In the genomic region with DNA sequence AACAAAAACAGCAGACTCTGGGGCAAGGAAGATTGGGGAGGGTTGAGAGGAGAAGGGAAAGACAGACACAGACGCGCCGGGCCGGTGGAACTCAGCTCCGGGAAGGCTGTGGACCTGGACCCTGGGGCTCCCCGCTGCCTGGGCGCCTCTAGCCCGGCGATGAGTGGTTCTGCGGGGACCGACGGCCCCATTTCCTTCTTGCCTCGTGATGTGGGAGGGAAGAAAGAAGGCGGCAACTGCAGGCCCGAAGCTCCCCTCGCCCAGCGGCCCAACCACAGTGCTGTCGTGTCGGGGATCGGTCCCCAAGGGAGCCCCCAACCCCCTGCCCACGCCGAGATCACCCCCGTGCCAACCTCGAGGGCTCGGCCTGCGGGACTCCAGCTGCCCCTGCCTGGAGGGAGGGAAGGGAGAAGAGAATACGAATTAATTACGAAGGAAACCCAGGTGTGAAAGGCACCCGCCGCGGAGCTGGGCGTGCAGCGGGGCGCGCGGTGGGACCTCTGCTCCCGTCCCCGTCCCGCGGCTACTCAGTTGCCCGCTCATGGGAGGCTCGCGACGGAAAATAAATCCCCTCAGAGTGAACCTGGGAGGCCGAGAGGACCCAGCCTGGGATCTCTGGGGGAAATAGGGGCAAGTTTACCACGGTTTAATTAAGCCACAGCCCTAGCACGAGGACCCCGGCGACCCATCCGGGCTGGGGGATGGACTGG, we compare ENCODE assay signal across 14 cellular contexts. TPM values are rescaled to one million over a fixed set of nuclear protein-coding genes. Genes with fewer than 3 reads are reported as not detected.
DNase-seq lines count a peak whose midpoint lies in the region; ATAC-seq and TF ChIP-seq lines count a peak whose summit lies in the region.
"Had no signal": no experiment of that assay in that cellular context is flagged by ENCODE, and none has a peak within 500 bp of the region (broad histone marks: within the 10 kb centered on the region; RNA-seq: fewer than 3 reads in every experiment).

No MANE protein-coding gene starts in this region.

- ATAC-seq in activated naive CD8-positive, alpha-beta T cell treated with anti-CD3 and anti-CD28 coated beads, Interleukin-2, amount 50 U/mL, for 24 hours: no peak
- ATAC-seq in GM18907 (IDR thresholded peaks at IDR 0.05; ENCODE audit: unreplicated experiment) (no peak), HG02852 (IDR thresholded peaks at IDR 0.05; ENCODE audit: unreplicated experiment) (no peak)
- ATAC-seq: right cardiac atrium had no signal

- H3K36me3 Mint-ChIP-seq in activated naive CD8-positive, alpha-beta T cell: peaks cover 6% of the 10 kb centered on the region
- H3K36me3 Mint-ChIP-seq in activated naive CD8-positive, alpha-beta T cell treated with anti-CD3 and anti-CD28 coated beads, Interleukin-2, amount 50 U/mL, for 24 hours (ENCODE audit: low read depth): peaks cover 16% of the 10 kb centered on the region
- H3K36me3 Mint-ChIP-seq in activated naive CD8-positive, alpha-beta T cell treated with anti-CD3 and anti-CD28 coated beads for 36 hours: peaks cover 10% of the 10 kb centered on the region

- peaks cover 26% of the 10 kb centered on the region for H3K4me1 Mint-ChIP-seq in activated naive CD8-positive, alpha-beta T cell (ENCODE audit: low read depth)
- peaks cover 20% of the 10 kb centered on the region for H3K4me1 Mint-ChIP-seq in activated naive CD8-positive, alpha-beta T cell treated with anti-CD3 and anti-CD28 coated beads, Interleukin-2, amount 50 U/mL, for 24 hours
- H3K4me1 Mint-ChIP-seq in activated naive CD8-positive, alpha-beta T cell treated with anti-CD3 and anti-CD28 coated beads for 36 hours: peaks cover 24% of the 10 kb centered on the region

- H3K9me3 ChIP-seq in iPS-18a (ENCODE audit: control insufficient read depth, low read depth, low read length): no peaks in the 10 kb centered on the region
- no peaks in the 10 kb centered on the region for H3K9me3 ChIP-seq in tibial nerve

- no peaks in the 10 kb centered on the region for H3K9me3 Mint-ChIP-seq in activated naive CD8-positive, alpha-beta T cell (ENCODE audit: low read depth)
- H3K9me3 Mint-ChIP-seq in activated naive CD8-positive, alpha-beta T cell treated with anti-CD3 and anti-CD28 coated beads, Interleukin-2, amount 50 U/mL, for 24 hours: peaks cover 12% of the 10 kb centered on the region
- peaks cover 4% of the 10 kb centered on the region for H3K9me3 Mint-ChIP-seq in activated naive CD8-positive, alpha-beta T cell treated with anti-CD3 and anti-CD28 coated beads for 36 hours

- no peak overlapping the region for H3K27ac Mint-ChIP-seq in activated naive CD8-positive, alpha-beta T cell
- H3K27ac Mint-ChIP-seq in activated naive CD8-positive, alpha-beta T cell treated with anti-CD3 and anti-CD28 coated beads, Interleukin-2, amount 50 U/mL, for 24 hours: no peak overlapping the region
- H3K27ac Mint-ChIP-seq in activated naive CD8-positive, alpha-beta T cell treated with anti-CD3 and anti-CD28 coated beads for 36 hours: no peak overlapping the region

- peak overlapping the region; percentile 2 for H3K9ac ChIP-seq in iPS-18a (ENCODE audit: low read length)

- H3K4me1 ChIP-seq in iPS-18a (ENCODE audit: control insufficient read depth, low read depth, low read length) (peaks cover 54% of the 10 kb centered on the region), tibial nerve (peaks cover 0 to 15% (median 0%) of the 10 kb centered on the region in 4 donors)

- WGBS in tibial nerve, 2 donors: 4 to 5% methylated on average over 37 to 50 of the region's 50 CpGs

- H3K4me3 ChIP-seq in iPS-18a (ENCODE audit: low read length) (peak overlapping the region; percentile 50), tibial nerve (peak overlapping the region; percentile 18 to 49 (median 40))
- H3K4me3 ChIP-seq: cardiac muscle cell had no signal

- TF ChIP-seq CTCF in tibial nerve (IDR thresholded peaks at IDR 0.05): no peak

- H3K27me3 ChIP-seq in iPS-18a (ENCODE audit: control insufficient read depth, insufficient read depth, low read length): peaks cover 87% of the 10 kb centered on the region
- peaks cover 0 to 95% of the 10 kb centered on the region in 2 donors for H3K27me3 ChIP-seq in tibial nerve

- TF ChIP-seq POLR2A in tibial nerve (IDR thresholded peaks at IDR 0.05): peak in 1 of 2 donors; percentile 31

- no peak for DNase-seq in activated naive CD8-positive, alpha-beta T cell treated with anti-CD3 and anti-CD28 coated beads, Interleukin-2, amount 50 U/mL, for 24 hours
- DNase-seq in activated naive CD8-positive, alpha-beta T cell treated with anti-CD3 and anti-CD28 coated beads for 36 hours: no peak
- DNase-seq in tibial nerve (ENCODE audit: low spot score in 2 of 2) (no peak), SK-N-DZ (ENCODE audit: low spot score) (no peak)
- DNase-seq: AML-193, NCI-H1048, NCI-H524, right cardiac atrium had no signal

- TF ChIP-seq EP300 in tibial nerve (IDR thresholded peaks at IDR 0.05): peak in 1 of 2 donors; percentile 28

- H3K36me3 ChIP-seq in iPS-18a (ENCODE audit: control insufficient read depth, low read depth, low read length) (no peaks in the 10 kb centered on the region), tibial nerve (no peaks in the 10 kb centered on the region)
- H3K36me3 ChIP-seq: cardiac muscle cell had no signal

- H3K27me3 Mint-ChIP-seq in activated naive CD8-positive, alpha-beta T cell: peaks cover 53% of the 10 kb centered on the region
- peaks cover 84% of the 10 kb centered on the region for H3K27me3 Mint-ChIP-seq in activated naive CD8-positive, alpha-beta T cell treated with anti-CD3 and anti-CD28 coated beads, Interleukin-2, amount 50 U/mL, for 24 hours
- peaks cover 90% of the 10 kb centered on the region for H3K27me3 Mint-ChIP-seq in activated naive CD8-positive, alpha-beta T cell treated with anti-CD3 and anti-CD28 coated beads for 36 hours

- H3K27ac ChIP-seq in iPS-18a (ENCODE audit: low read length): no peak overlapping the region
- H3K27ac ChIP-seq in tibial nerve: peak overlapping the region; percentile 93 to 99 (median 96)
- H3K27ac ChIP-seq: cardiac muscle cell had no signal

- H3K4me3 Mint-ChIP-seq in activated naive CD8-positive, alpha-beta T cell: peak overlapping the region; percentile 52
- H3K4me3 Mint-ChIP-seq in activated naive CD8-positive, alpha-beta T cell treated with anti-CD3 and anti-CD28 coated beads, Interleukin-2, amount 50 U/mL, for 24 hours: no peak overlapping the region
- peak overlapping the region; percentile 25 for H3K4me3 Mint-ChIP-seq in activated naive CD8-positive, alpha-beta T cell treated with anti-CD3 and anti-CD28 coated beads for 36 hours

RNA-seq across cellular contexts. Expression of gene FOXD3, which starts 7.4 kb away (rescaled TPM):
- total RNA-seq in activated naive CD8-positive, alpha-beta T cell treated with anti-CD3 and anti-CD28 coated beads for 36 hours: not detected
- 10 to 100 TPM; 15.9 to 37.6 (median 25.6) TPM for total RNA-seq in tibial nerve
- not detected in 2 replicates for polyA plus RNA-seq in SK-N-DZ (2014; cell fraction: cytosol; rRNA removed)
- not detected in 2 replicates for polyA plus RNA-seq in SK-N-DZ (2014; cell fraction: nucleus; rRNA removed)
- total RNA-seq: cardiac muscle cell, HT-29 had no signal
- polyA plus RNA-seq: cardiac muscle cell had no signal

RNA-seq across cellular contexts. Expression of gene ALG6, which starts 37.7 kb away (rescaled TPM):
- 10 to 100 TPM; 17.4 to 17.8 TPM for total RNA-seq in activated naive CD8-positive, alpha-beta T cell treated with anti-CD3 and anti-CD28 coated beads for 36 hours
- 10 to 100 TPM in 3 of 4 donors, 1 to 10 TPM in 1; 6.6 to 16.8 (median 13.5) TPM for total RNA-seq in tibial nerve
- 11.7 and 12.7 TPM in 2 replicates for polyA plus RNA-seq in SK-N-DZ (2014; cell fraction: cytosol; rRNA removed)
- polyA plus RNA-seq in SK-N-DZ (2014; cell fraction: nucleus; rRNA removed): 40.5 and 51.8 TPM in 2 replicates

Comparison
In these comparisons a context has a peak if more than half of its experiments do, and no peak if none do; other contexts are left out.
1. RNA of gene FOXD3, which starts 7.4 kb away (total RNA-seq): 15.9 to 37.6 TPM in tibial nerve; not detected in activated naive CD8-positive, alpha-beta T cell treated with anti-CD3 and anti-CD28 coated beads for 36 hours; every median in the first group is over 10 times any median in the second.